Comparison of ENCODE assay signal across 16 cellular contexts in the genomic region with DNA sequence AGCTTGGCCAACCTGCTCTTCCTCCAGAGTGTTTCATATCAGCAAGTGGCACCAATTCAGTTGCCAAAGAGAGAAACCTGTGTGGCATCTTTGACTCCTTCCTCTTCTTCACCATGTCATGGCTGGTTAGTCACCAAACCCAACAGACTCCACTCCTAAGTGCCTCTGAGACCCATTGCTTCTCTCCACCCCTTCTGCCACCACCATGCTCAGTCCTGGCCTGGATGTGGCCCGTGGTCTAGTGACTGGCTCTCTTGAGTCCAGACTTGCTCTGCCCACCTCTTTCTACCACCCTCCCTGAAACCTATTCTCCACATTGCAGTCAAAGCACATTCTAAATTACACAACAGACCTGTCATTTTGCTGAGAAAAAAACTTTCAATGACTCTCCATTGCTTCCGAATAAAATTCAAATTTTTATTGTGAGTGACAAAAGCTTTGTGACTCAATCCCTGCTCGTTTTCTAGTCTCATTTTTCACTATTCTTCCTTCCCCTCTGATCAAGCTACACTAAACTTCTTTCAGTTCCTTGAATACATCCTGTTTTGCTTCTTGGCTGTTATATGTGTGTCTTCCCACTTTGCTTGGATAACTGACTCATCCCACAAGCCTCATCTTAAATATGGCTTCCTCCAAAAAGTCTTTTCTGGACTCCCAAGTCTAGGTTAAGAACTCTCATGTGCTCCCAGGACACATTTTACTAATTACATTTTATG. TPM values are rescaled to one million over a fixed set of nuclear protein-coding genes. Genes with fewer than 3 reads are reported as not detected.
DNase-seq lines count a peak whose midpoint lies in the region; ATAC-seq and TF ChIP-seq lines count a peak whose summit lies in the region.
"Had no signal": no experiment of that assay in that cellular context is flagged by ENCODE, and none has a peak within 500 bp of the region (broad histone marks: within the 10 kb centered on the region; RNA-seq: fewer than 3 reads in every experiment).

No MANE protein-coding gene starts in this region.

- no peak for TF ChIP-seq CTCF in GM12865 (IDR thresholded peaks at IDR 0.05; ENCODE audit: insufficient read depth, low read depth, low read length, missing control alignments)

- H3K27ac Mint-ChIP-seq in activated T-helper 17 cell treated with anti-CD3 and anti-CD28 coated beads, Interleukin-2, amount 50 U/mL, for 72 hours: peak overlapping the region; percentile 16
- H3K27ac Mint-ChIP-seq: endodermal cell, GM23338 had no signal

- peak; percentile 93 for ATAC-seq in activated T-helper 17 cell treated with anti-CD3 and anti-CD28 coated beads, Interleukin-2, amount 50 U/mL, for 72 hours (replicated peaks)
- ATAC-seq in HG03354 (IDR thresholded peaks at IDR 0.05; ENCODE audit: poor library complexity, severe bottlenecking, unreplicated experiment): no peak
- ATAC-seq: GM23338, Right ventricle myocardium inferior had no signal

- H3K9me3 Mint-ChIP-seq in activated T-helper 17 cell treated with anti-CD3 and anti-CD28 coated beads, Interleukin-2, amount 50 U/mL, for 72 hours: no peaks in the 10 kb centered on the region

- H3K9me3 ChIP-seq in BLaER1: peaks cover 17% of the 10 kb centered on the region

- DNase-seq in GM12865 (ENCODE audit: low read depth): peak; percentile 34
- peak; percentile 9 for DNase-seq in non-pigmented ciliary epithelial cell (ENCODE audit: low read depth)
- no peak for DNase-seq in GF-D8 (lab: John Stamatoyannopoulos, UW)
- no peak for DNase-seq in NK-92 treated with Interleukin-12 subunit alpha and Interleukin-12 subunit beta, amount 100 ng/mL, for 24 hours (lab: John Stamatoyannopoulos, UW)
- no peak for DNase-seq in DMS153 treated with DMSO at 0.1 percent for 48 hours (lab: John Stamatoyannopoulos, UW; ENCODE audit: unreplicated experiment)
- DNase-seq: CD4-positive, alpha-beta memory T cell; endodermal cell; Karpas-422; kidney; NCI-H187 treated with DMSO at 0.1 percent for 48 hours; NCI-H526 treated with DMSO at 0.1 percent for 48 hours had no signal

- no peak overlapping the region for H3K27ac ChIP-seq in BLaER1

- H3K9ac ChIP-seq in BLaER1: no peak overlapping the region

- no peak overlapping the region for H3K4me3 ChIP-seq in BLaER1
- no peak overlapping the region for H3K4me3 ChIP-seq in GM12865 (ENCODE audit: low read depth, low read length)
- H3K4me3 ChIP-seq: GM23338 had no signal

- H4K20me1 ChIP-seq in BLaER1: no peaks in the 10 kb centered on the region

- peak overlapping the region; percentile 15 for H3K4me2 ChIP-seq in BLaER1
- H3K4me2 ChIP-seq: GM23338 had no signal

- peaks cover 5% of the 10 kb centered on the region for H3K27me3 Mint-ChIP-seq in activated T-helper 17 cell treated with anti-CD3 and anti-CD28 coated beads, Interleukin-2, amount 50 U/mL, for 72 hours

- H3K36me3 Mint-ChIP-seq in activated T-helper 17 cell treated with anti-CD3 and anti-CD28 coated beads, Interleukin-2, amount 50 U/mL, for 72 hours (ENCODE audit: low read depth): no peaks in the 10 kb centered on the region

- peaks cover 10% of the 10 kb centered on the region for H3K4me1 ChIP-seq in BLaER1

- H3K4me3 Mint-ChIP-seq in activated T-helper 17 cell treated with anti-CD3 and anti-CD28 coated beads, Interleukin-2, amount 50 U/mL, for 72 hours: no peak overlapping the region
- H3K4me3 Mint-ChIP-seq: CD4-positive, alpha-beta memory T cell; endodermal cell; GM23338 had no signal

- H3K27me3 ChIP-seq in BLaER1: no peaks in the 10 kb centered on the region

- H3K4me1 Mint-ChIP-seq in activated T-helper 17 cell treated with anti-CD3 and anti-CD28 coated beads, Interleukin-2, amount 50 U/mL, for 72 hours: peaks cover 10% of the 10 kb centered on the region
- H3K4me1 Mint-ChIP-seq: GM23338 had no signal

- H3K36me3 ChIP-seq in BLaER1: no peaks in the 10 kb centered on the region

RNA-seq across cellular contexts. Expression of gene TNFSF11, which starts 12.0 kb away (rescaled TPM):
- total RNA-seq in activated T-helper 17 cell treated with anti-CD3 and anti-CD28 coated beads, Interleukin-2, amount 50 U/mL, for 72 hours: 1 to 10 TPM in 1 of 2 donors, under 1 TPM in 1; 0.11 to 1.6 TPM
- total RNA-seq: Right ventricle myocardium inferior had no signal

Comparison
In these comparisons a context has a peak if more than half of its experiments do, and no peak if none do; other contexts are left out.
1. DNase-seq: peak in GM12865 (single experiment) and non-pigmented ciliary epithelial cell (single experiment); none in GF-D8 (single experiment), NK-92 treated with Interleukin-12 subunit alpha and Interleukin-12 subunit beta, amount 100 ng/mL, for 24 hours (single experiment) and DMS153 treated with DMSO at 0.1 percent for 48 hours (single experiment).